17 cellular contexts compared by ENCODE assay signal in genomic region chr5:180282281-180282680, GRCh38. TPM values are rescaled to one million over a fixed set of nuclear protein-coding genes. Genes with fewer than 3 reads are reported as not detected.
DNase-seq lines count a peak whose midpoint lies in the region; ATAC-seq and TF ChIP-seq lines count a peak whose summit lies in the region.
"Had no signal": no experiment of that assay in that cellular context is flagged by ENCODE, and none has a peak within 500 bp of the region (broad histone marks: within the 10 kb centered on the region; RNA-seq: fewer than 3 reads in every experiment).

No MANE protein-coding gene starts in this region.

- H3K27ac ChIP-seq in RWPE2 (ENCODE audit: poor library complexity, severe bottlenecking) (peak overlapping the region; percentile 26), esophagus muscularis mucosa (replicated peaks in 1 of 4) (no peak overlapping the region)
- H3K27ac ChIP-seq: 22Rv1, A549, C4-2B, HL-60 had no signal

- H3K27me3 ChIP-seq in RWPE2 (ENCODE audit: insufficient read depth, poor library complexity, severe bottlenecking) (no peaks in the 10 kb centered on the region), esophagus muscularis mucosa (no peaks in the 10 kb centered on the region)

- DNase-seq in NCI-H345 treated with DMSO at 0.1 percent for 48 hours (lab: John Stamatoyannopoulos, UW; ENCODE audit: unreplicated experiment) (peak; percentile 21), NCI-H345 (lab: John Stamatoyannopoulos, UW) (no peak), RWPE2 (ENCODE audit: low spot score) (no peak), esophagus muscularis mucosa (ENCODE audit: extremely low spot score) (peak; percentile 82), type B pancreatic cell (ENCODE audit: extremely low spot score, unreplicated experiment) (no peak), globus pallidus (ENCODE audit: low spot score) (no peak)
- DNase-seq: AML-193; Calu3; CD4-positive, alpha-beta T cell; DMS79 treated with DMSO at 0.1 percent for 48 hours; GF-D8 had no signal

- no peaks in the 10 kb centered on the region for H3K27me3 Mint-ChIP-seq in type B pancreatic cell
- H3K27me3 Mint-ChIP-seq: CD4-positive, alpha-beta T cell had no signal

- H3K9me3 ChIP-seq in RWPE2 (ENCODE audit: severe bottlenecking): peaks cover 3% of the 10 kb centered on the region
- no peaks in the 10 kb centered on the region for H3K9me3 ChIP-seq in esophagus muscularis mucosa
- H3K9me3 ChIP-seq: HAP-1 had no signal

- no peak for TF ChIP-seq EP300 in esophagus muscularis mucosa (IDR thresholded peaks at IDR 0.05)

- H3K36me3 Mint-ChIP-seq in type B pancreatic cell: peaks cover 59% of the 10 kb centered on the region

- H3K36me3 ChIP-seq in RWPE2 (ENCODE audit: low read depth) (peaks cover 78% of the 10 kb centered on the region), esophagus muscularis mucosa (peaks cover 16 to 61% (median 35%) of the 10 kb centered on the region in 4 donors)

- H3K4me3 ChIP-seq in RWPE2 (ENCODE audit: severe bottlenecking) (no peak overlapping the region), esophagus muscularis mucosa (no peak overlapping the region)
- H3K4me3 ChIP-seq: A549, HAP-1 had no signal

- peaks cover 9% of the 10 kb centered on the region for H3K9me3 Mint-ChIP-seq in type B pancreatic cell

- H3K27ac Mint-ChIP-seq in type B pancreatic cell: peak overlapping the region; percentile 53
- H3K27ac Mint-ChIP-seq: CD4-positive, alpha-beta T cell had no signal

- H3K4me1 ChIP-seq in RWPE2 (ENCODE audit: insufficient read depth, poor library complexity, severe bottlenecking) (peaks cover 6% of the 10 kb centered on the region), esophagus muscularis mucosa (peaks cover 5 to 12% (median 10%) of the 10 kb centered on the region in 4 donors)
- H3K4me1 ChIP-seq: A549, HAP-1 had no signal

- peaks cover 4% of the 10 kb centered on the region for H3K4me1 Mint-ChIP-seq in type B pancreatic cell (ENCODE audit: unreplicated experiment)

- H3K4me3 Mint-ChIP-seq in type B pancreatic cell: no peak overlapping the region
- H3K4me3 Mint-ChIP-seq: CD4-positive, alpha-beta T cell had no signal

- intact Hi-C loops in esophagus muscularis mucosa (cut with DNase I): no loop called here

- no peak for TF ChIP-seq POLR2A in esophagus muscularis mucosa (IDR thresholded peaks at IDR 0.05; ENCODE audit: low read depth)

- 95% methylated on average over 9 of the region's 9 CpGs for WGBS in esophagus muscularis mucosa

- ATAC-seq in RWPE2 (ENCODE audit: low read depth) (no peak), HG02610 (IDR thresholded peaks at IDR 0.05; ENCODE audit: unreplicated experiment) (no peak)
- ATAC-seq: A549 had no signal

- TF ChIP-seq CTCF in RWPE2 (IDR thresholded peaks at IDR 0.05; ENCODE audit: poor library complexity, severe bottlenecking) (no peak), esophagus muscularis mucosa (IDR thresholded peaks at IDR 0.05) (no peak), type B pancreatic cell (conservative IDR thresholded peaks at IDR 0.05) (no peak)

RNA-seq across cellular contexts. Expression of gene MAPK9, which starts 9.6 kb away (rescaled TPM):
- 10 to 100 TPM; 36.4 to 42.3 (median 37.8) TPM for total RNA-seq in esophagus muscularis mucosa
- 34.4 and 35.2 TPM in 2 replicates for total RNA-seq in type B pancreatic cell (ENCODE audit: low replicate concordance)

Comparison
In these comparisons a context has a peak if more than half of its experiments do, and no peak if none do; other contexts are left out.
1. DNase-seq: peak in NCI-H345 treated with DMSO at 0.1 percent for 48 hours (single experiment) and esophagus muscularis mucosa (single experiment); none in NCI-H345 (single experiment), RWPE2 (single experiment), type B pancreatic cell (single experiment) and globus pallidus (single experiment).